ENCODE assay signal across 8 cellular contexts in genomic region chr15:50424066-50424890, GRCh38. TPM values are rescaled to one million over a fixed set of nuclear protein-coding genes. Genes with fewer than 3 reads are reported as not detected.
DNase-seq lines count a peak whose midpoint lies in the region; ATAC-seq and TF ChIP-seq lines count a peak whose summit lies in the region.

Gene USP8 (plus strand): TSS chr15:50424405. CDS start chr15:50439074, 14,669 bp downstream.

- peak within 1 kb of the TSS; percentile 99 for H3K4me3 Mint-ChIP-seq in activated naive CD4-positive, alpha-beta T cell treated with anti-CD3 and anti-CD28 coated beads, Interleukin-2, amount 50 U/mL, for 24 hours

- peak; percentile 82 to 83 for TF ChIP-seq POLR2A in suprapubic skin (IDR thresholded peaks at IDR 0.05)

- H3K9me3 ChIP-seq in suprapubic skin = no peaks in the 10 kb centered on the region

- WGBS in suprapubic skin = under 1% methylated on average over 55 of the region's 55 CpGs

- H3K27me3 ChIP-seq in GM06990 (replicated peaks; ENCODE audit: control insufficient read depth, insufficient read depth, low read length) (no peaks in the 10 kb centered on the region), suprapubic skin (no peaks in the 10 kb centered on the region)

- H3K27me3 Mint-ChIP-seq in activated naive CD4-positive, alpha-beta T cell treated with anti-CD3 and anti-CD28 coated beads, Interleukin-2, amount 50 U/mL, for 24 hours = no peaks in the 10 kb centered on the region

- TF ChIP-seq EP300 in suprapubic skin (IDR thresholded peaks at IDR 0.05) = no peak

- peaks cover 32% of the 10 kb centered on the region for H3K4me1 Mint-ChIP-seq in activated naive CD4-positive, alpha-beta T cell treated with anti-CD3 and anti-CD28 coated beads, Interleukin-2, amount 50 U/mL, for 24 hours

- H3K36me3 Mint-ChIP-seq in activated naive CD4-positive, alpha-beta T cell treated with anti-CD3 and anti-CD28 coated beads, Interleukin-2, amount 50 U/mL, for 24 hours = peaks cover 1% of the 10 kb centered on the region

- no peaks in the 10 kb centered on the region for H3K9me3 Mint-ChIP-seq in activated naive CD4-positive, alpha-beta T cell treated with anti-CD3 and anti-CD28 coated beads, Interleukin-2, amount 50 U/mL, for 24 hours

- H3K27ac Mint-ChIP-seq in activated naive CD4-positive, alpha-beta T cell treated with anti-CD3 and anti-CD28 coated beads, Interleukin-2, amount 50 U/mL, for 24 hours = peak within 1 kb of the TSS; percentile 94

- no peaks in the 10 kb centered on the region for H3K36me3 ChIP-seq in GM06990 (ENCODE audit: control insufficient read depth, insufficient read depth, low read length)
- no peaks in the 10 kb centered on the region for H3K36me3 ChIP-seq in suprapubic skin

- DNase-seq in GM06990 (ENCODE audit: extremely low read depth, insufficient read length) = peak; percentile 98
- peak; percentile 91 for DNase-seq in NCI-H1092 (lab: John Stamatoyannopoulos, UW)
- peak; percentile 97 for DNase-seq in globus pallidus (ENCODE audit: low spot score)
- peak; percentile 79 to 98 (median 95) for DNase-seq in nucleus accumbens (lab: John Stamatoyannopoulos, UW)
- peak; percentile 96 to 97 for DNase-seq in suprapubic skin (ENCODE audit: low spot score in 2 of 2)

- H3K4me3 ChIP-seq in GM06990 (replicated peaks; ENCODE audit: low read depth, low read length) (peak within 1 kb of the TSS; percentile 83), suprapubic skin (peak within 1 kb of the TSS; percentile 77)

- ATAC-seq in HG02588 (IDR thresholded peaks at IDR 0.05; ENCODE audit: unreplicated experiment) (peak; percentile 90), SK-N-SH treated with all-trans-retinoic acid at 6 μM for 48 hours (peak; percentile 97)

- peaks cover 34% of the 10 kb centered on the region for H3K4me1 ChIP-seq in suprapubic skin

- H3K27ac ChIP-seq in suprapubic skin = peak within 1 kb of the TSS; percentile 90

- TF ChIP-seq CTCF in GM06990 (IDR thresholded peaks at IDR 0.05; ENCODE audit: insufficient read depth, low read length, poor library complexity, severe bottlenecking) (no peak), suprapubic skin (IDR thresholded peaks at IDR 0.05) (no peak)

TF ChIP-seq in SK-N-SH treated with all-trans-retinoic acid at 6 μM for 48 hours, 23 proteins besides CTCF, POLR2A, EP300 and RAD21:
- TF ChIP-seq POU6F1 (CRISPR knock-in tag; IDR thresholded peaks at IDR 0.05; ENCODE audit: borderline replicate concordance, low read depth) = no peak
- no peak for TF ChIP-seq BACH2 (CRISPR knock-in tag; IDR thresholded peaks at IDR 0.05; ENCODE audit: borderline replicate concordance)
- no peak for TF ChIP-seq TOX (CRISPR knock-in tag; IDR thresholded peaks at IDR 0.05; ENCODE audit: borderline replicate concordance)
- no peak for TF ChIP-seq OSR1 (CRISPR knock-in tag; IDR thresholded peaks at IDR 0.05)
- no peak for TF ChIP-seq RARB (CRISPR knock-in tag; IDR thresholded peaks at IDR 0.05)

RNA-seq across cellular contexts. Expression of gene USP8, which starts in this region (rescaled TPM):
- 10 to 100 TPM; 32.8 to 62.7 (median 39.0) TPM for total RNA-seq in suprapubic skin

Comparison
In these comparisons a context has a peak if more than half of its experiments do, and no peak if none do; other contexts are left out.
1. Peak in every context shown above with its lines: DNase-seq, ATAC-seq, H3K4me3 ChIP-seq and H3K27ac ChIP-seq.